In the genomic region with DNA sequence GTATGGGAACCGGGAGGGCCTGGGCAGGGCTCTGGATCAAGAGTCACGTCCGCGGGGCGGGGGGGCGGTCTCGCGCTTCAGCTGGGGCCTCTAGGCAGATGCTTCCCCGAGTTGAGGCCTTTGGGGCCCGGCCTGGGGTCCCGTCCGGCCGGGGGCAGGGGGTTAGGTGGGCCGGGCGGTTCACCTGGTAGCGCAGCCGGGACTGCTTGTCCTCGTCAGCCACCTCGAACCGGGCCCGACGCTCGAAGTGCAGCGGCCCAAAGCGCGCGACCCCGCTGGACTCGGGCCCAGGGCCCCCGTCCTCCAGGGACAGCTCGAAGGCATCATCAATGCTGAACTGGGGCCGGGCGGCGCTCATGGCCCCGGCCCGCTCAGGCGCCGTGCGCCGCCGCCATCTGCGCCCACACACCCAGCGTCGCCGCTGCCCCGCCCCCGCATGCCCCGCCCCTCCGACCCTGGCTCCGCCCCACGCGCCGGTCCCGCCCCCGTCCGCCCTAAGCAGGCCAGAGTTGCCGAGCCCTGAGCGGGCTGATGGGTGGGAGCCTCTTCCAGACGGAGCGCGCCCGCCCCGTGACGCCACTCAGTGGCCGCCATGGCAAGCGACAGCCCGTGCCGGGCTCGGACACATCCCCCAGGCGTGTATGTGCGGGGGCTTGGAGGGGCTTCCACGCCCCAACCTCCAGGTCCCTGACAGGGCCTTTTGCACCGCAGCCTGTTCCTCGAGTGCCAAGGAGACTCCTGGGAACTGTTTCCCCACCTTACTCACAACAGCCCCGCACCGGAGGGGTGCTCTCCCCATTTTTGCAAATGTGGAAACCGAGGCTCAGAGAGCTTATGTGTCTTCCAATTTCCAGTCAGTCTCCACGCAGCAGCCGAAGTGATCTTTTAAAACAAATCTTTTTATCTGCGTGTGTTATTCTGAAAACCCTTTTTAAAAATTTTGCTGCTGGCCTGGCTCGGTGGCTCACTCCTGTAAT, we compare ENCODE assay signal across 8 cellular contexts. TPM values are rescaled to one million over a fixed set of nuclear protein-coding genes. Genes with fewer than 3 reads are reported as not detected.
DNase-seq lines count a peak whose midpoint lies in the region; FAIRE-seq and TF ChIP-seq lines count a peak whose summit lies in the region.

A gene with protein sequence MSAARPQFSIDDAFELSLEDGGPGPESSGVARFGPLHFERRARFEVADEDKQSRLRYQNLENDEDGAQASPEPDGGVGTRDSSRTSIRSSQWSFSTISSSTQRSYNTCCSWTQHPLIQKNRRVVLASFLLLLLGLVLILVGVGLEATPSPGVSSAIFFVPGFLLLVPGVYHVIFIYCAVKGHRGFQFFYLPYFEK (minus strand): TSS at position 417 of the 977 bp plus-strand sequence. CDS start 59 bp downstream, at position 358.

- FAIRE-seq in H54 (lab: Jason Lieb, UNC): no peak
- FAIRE-seq in frontal cortex (lab: Jason Lieb, UNC): no peak

- H3K9me3 ChIP-seq in MG63 (no peaks in the 10 kb centered on the region), neutrophil (no peaks in the 10 kb centered on the region)

- intact Hi-C loops in activated naive CD4-positive, alpha-beta T cell treated with anti-CD3 and anti-CD28 coated beads for 36 hours (cut with micrococcal nuclease): loop anchor here (1.0 to 2.0 kb wide), 8 partner anchors 14 to 78 kb away; a partner anchor contains a TSS

- H3K27ac Mint-ChIP-seq in activated naive CD4-positive, alpha-beta T cell treated with anti-CD3 and anti-CD28 coated beads for 36 hours: peak within 1 kb of the TSS; percentile 86

- H3K27ac ChIP-seq in neutrophil: peak within 1 kb of the TSS; percentile 73

- peak; percentile 92 for DNase-seq in ELR (ENCODE audit: low read depth)
- peak; percentile 93 for DNase-seq in H54 (ENCODE audit: insufficient read length, low spot score)
- DNase-seq in MG63: peak; percentile 88
- peak; percentile 90 for DNase-seq in SK-N-DZ (ENCODE audit: low spot score)
- DNase-seq in activated naive CD4-positive, alpha-beta T cell treated with anti-CD3 and anti-CD28 coated beads for 36 hours: peak; percentile 92
- DNase-seq in frontal cortex (ENCODE audit: low spot score in 2 of 2): peak; percentile 96 to 97

- peaks cover 33% of the 10 kb centered on the region for H3K4me1 Mint-ChIP-seq in activated naive CD4-positive, alpha-beta T cell treated with anti-CD3 and anti-CD28 coated beads for 36 hours (ENCODE audit: low read depth)

- H3K9me3 Mint-ChIP-seq in activated naive CD4-positive, alpha-beta T cell treated with anti-CD3 and anti-CD28 coated beads for 36 hours: no peaks in the 10 kb centered on the region

- H3K27me3 Mint-ChIP-seq in activated naive CD4-positive, alpha-beta T cell treated with anti-CD3 and anti-CD28 coated beads for 36 hours (ENCODE audit: low read depth): no peaks in the 10 kb centered on the region

- TF ChIP-seq CTCF in neutrophil (IDR thresholded peaks at IDR 0.05) (peak; percentile 68), subcutaneous adipose tissue (IDR thresholded peaks at IDR 0.05; ENCODE audit: low read depth) (no peak)

- peaks cover 5% of the 10 kb centered on the region for H3K36me3 Mint-ChIP-seq in activated naive CD4-positive, alpha-beta T cell treated with anti-CD3 and anti-CD28 coated beads for 36 hours (ENCODE audit: low read depth)

- H3K4me3 ChIP-seq in MG63 (peak within 1 kb of the TSS; percentile 73), neutrophil (ENCODE audit: low read depth in 1 of 2, low read length in 1 of 2) (peak within 1 kb of the TSS; percentile 69 to 91)

- peaks cover 23 to 35% of the 10 kb centered on the region in 2 experiments for H3K4me1 ChIP-seq in neutrophil (ENCODE audit: control insufficient read depth in 1 of 2, insufficient read depth in 1 of 2, low read depth in 1 of 2, low read length in 1 of 2)

- CTCF ChIA-PET in activated naive CD4-positive, alpha-beta T cell treated with anti-CD3 and anti-CD28 coated beads for 36 hours (lab: Charles Lee): interaction anchor here (0.7 to 3.9 kb wide), 13 partner anchors 12 to 112 kb away, joined by 3 to 20 read pairs (median 4); a partner anchor contains a TSS

- peak within 1 kb of the TSS; percentile 80 for H3K4me3 Mint-ChIP-seq in activated naive CD4-positive, alpha-beta T cell treated with anti-CD3 and anti-CD28 coated beads for 36 hours

- TF ChIP-seq POLR2A in H54 (IDR thresholded peaks at IDR 0.05; ENCODE audit: low read depth, low read length): peak; percentile 73; the same call in 1 of the 2 replicates

- H3K27me3 ChIP-seq in MG63 (no peaks in the 10 kb centered on the region), neutrophil (no peaks in the 10 kb centered on the region)

- no peaks in the 10 kb centered on the region for H3K36me3 ChIP-seq in MG63
- H3K36me3 ChIP-seq in neutrophil: no peaks in the 10 kb centered on the region

RNA-seq across cellular contexts. Expression of the gene that starts here (rescaled TPM):
- total RNA-seq in MG63 (2014; rRNA removed; shearing (Covaris generic); ENCODE audit: low replicate concordance): 39.4 and 44.2 TPM in 2 replicates
- 41.5 and 105 TPM in 2 replicates for polyA plus RNA-seq in SK-N-DZ (2014; cell fraction: cytosol; rRNA removed)
- 31.5 and 76.6 TPM in 2 replicates for polyA plus RNA-seq in SK-N-DZ (2014; cell fraction: nucleus; rRNA removed)
- 10 to 100 TPM; 52.6 to 56.1 TPM for total RNA-seq in activated naive CD4-positive, alpha-beta T cell treated with anti-CD3 and anti-CD28 coated beads for 36 hours
- 17.5 TPM for total RNA-seq in frontal cortex
- 10 to 100 TPM; 21.4 to 85.5 (median 36.2) TPM for total RNA-seq in subcutaneous adipose tissue

Comparison
In these comparisons a context has a peak if more than half of its experiments do, and no peak if none do; other contexts are left out.
1. Peak in every context shown above with its lines: DNase-seq, H3K4me3 ChIP-seq and H3K27ac ChIP-seq.